1 cellular context compared by ENCODE assay signal in the genomic region with DNA sequence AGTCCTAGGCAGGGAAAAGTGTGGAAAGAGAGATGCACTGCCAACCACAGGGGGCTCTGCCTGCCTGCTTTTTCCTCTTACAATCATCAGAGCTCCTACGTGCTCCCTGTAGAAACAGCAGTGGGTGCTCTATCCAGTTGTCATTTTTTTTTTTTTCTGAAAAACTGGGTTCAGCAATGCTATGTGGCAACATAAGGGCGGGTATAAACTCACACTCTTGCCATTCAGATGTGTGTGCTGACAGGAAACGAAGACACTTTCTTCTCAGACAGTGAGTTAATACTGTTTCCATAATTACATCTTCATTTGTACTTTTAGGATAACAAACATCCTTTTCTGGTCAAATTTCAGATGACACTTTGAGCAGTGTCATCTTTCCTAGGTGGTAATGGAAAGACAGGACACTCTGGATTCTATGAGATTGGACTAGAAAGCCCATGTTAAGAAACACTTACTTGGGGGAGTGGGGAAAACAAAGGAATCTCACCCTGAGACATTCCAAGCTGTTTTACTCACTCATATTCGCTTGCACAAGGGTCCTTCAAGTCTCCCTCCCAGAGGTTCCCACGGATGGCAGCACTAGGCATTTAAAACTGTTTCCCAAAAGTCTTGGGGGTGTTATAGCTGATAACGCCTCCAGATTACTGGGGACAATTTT.
TF ChIP-seq lines count a peak whose summit lies in the region.

No MANE protein-coding gene starts in this region.

TF ChIP-seq in A549, 52 proteins besides CTCF, POLR2A, EP300 and RAD21 (continued from another document):
- TF ChIP-seq, protein P1, sequence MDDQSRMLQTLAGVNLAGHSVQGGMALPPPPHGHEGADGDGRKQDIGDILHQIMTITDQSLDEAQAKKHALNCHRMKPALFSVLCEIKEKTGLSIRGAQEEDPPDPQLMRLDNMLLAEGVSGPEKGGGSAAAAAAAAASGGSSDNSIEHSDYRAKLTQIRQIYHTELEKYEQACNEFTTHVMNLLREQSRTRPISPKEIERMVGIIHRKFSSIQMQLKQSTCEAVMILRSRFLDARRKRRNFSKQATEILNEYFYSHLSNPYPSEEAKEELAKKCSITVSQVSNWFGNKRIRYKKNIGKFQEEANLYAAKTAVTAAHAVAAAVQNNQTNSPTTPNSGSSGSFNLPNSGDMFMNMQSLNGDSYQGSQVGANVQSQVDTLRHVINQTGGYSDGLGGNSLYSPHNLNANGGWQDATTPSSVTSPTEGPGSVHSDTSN (IDR thresholded peaks at IDR 0.05), result no peak
- no peak for TF ChIP-seq FOSL2 (IDR thresholded peaks at IDR 0.05)
- TF ChIP-seq FOSL2 (CRISPR knock-in tag; IDR thresholded peaks at IDR 0.05), result no peak
